Comparison of ENCODE assay signal across 25 cellular contexts in genomic region chr17:72021417-72022041, GRCh38.
DNase-seq lines count a peak whose midpoint lies in the region; ATAC-seq, FAIRE-seq and TF ChIP-seq lines count a peak whose summit lies in the region.
"Had no signal": no experiment of that assay in that cellular context is flagged by ENCODE, and none has a peak within 500 bp of the region (broad histone marks: within the 10 kb centered on the region; RNA-seq: fewer than 3 reads in every experiment).

No MANE protein-coding gene starts in this region.

- H3K4me1 ChIP-seq in Karpas-422 (ENCODE audit: low read length): peaks cover 92% of the 10 kb centered on the region
- no peaks in the 10 kb centered on the region for H3K4me1 ChIP-seq in testis
- H3K4me1 ChIP-seq: right lobe of liver, tibial nerve had no signal

- H2AFZ ChIP-seq in Karpas-422 (ENCODE audit: low read length): no peak overlapping the region

- no peaks in the 10 kb centered on the region for H4K20me1 ChIP-seq in Karpas-422 (ENCODE audit: insufficient read depth, low read depth, low read length)

- TF ChIP-seq CTCF in omental fat pad (IDR thresholded peaks at IDR 0.05) (no peak), GM10248 (IDR thresholded peaks at IDR 0.05; ENCODE audit: control extremely low read depth, extremely low read depth, low read depth, missing control alignments) (no peak), testis (IDR thresholded peaks at IDR 0.05) (no peak)

- DNase-seq in GM18507 (ENCODE audit: extremely low spot score, insufficient read length, low read depth): no peak
- DNase-seq in Karpas-422: peak; percentile 85
- no peak for DNase-seq in omental fat pad (ENCODE audit: low spot score)
- DNase-seq in GM10248 (ENCODE audit: extremely low spot score): no peak
- no peak for DNase-seq in UCSD-AML1 (lab: John Stamatoyannopoulos, UW; ENCODE audit: unreplicated experiment)
- DNase-seq in testis: no peak
- DNase-seq: activated CD4-positive, alpha-beta T cell treated with anti-CD3 and anti-CD28 coated beads, Interleukin-2, amount 50 U/mL, for 4 hours; activated naive CD4-positive, alpha-beta T cell; amniotic stem cell; CD8-positive, alpha-beta memory T cell; dorsolateral prefrontal cortex; foreskin fibroblast; mesendoderm; naive thymus-derived CD4-positive, alpha-beta T cell; NCI-H1694; NCI-H748 treated with DMSO at 0.1 percent for 48 hours; ovary; PC-3; right lobe of liver; SIG-M5; stimulated activated naive CD4-positive, alpha-beta T cell treated with Interleukin-2 at 50 U/mL for 16 hours had no signal

- H3K79me2 ChIP-seq in Karpas-422 (ENCODE audit: low read length): no peaks in the 10 kb centered on the region

- H3K9me2 ChIP-seq in Karpas-422 (replicated peaks; ENCODE audit: insufficient read depth, low read length): no peaks in the 10 kb centered on the region

- no peaks in the 10 kb centered on the region for H3K36me3 ChIP-seq in Karpas-422 (ENCODE audit: insufficient read depth, low read length)
- no peaks in the 10 kb centered on the region for H3K36me3 ChIP-seq in testis (ENCODE audit: low read depth, missing control alignments)
- H3K36me3 ChIP-seq: ovary, right lobe of liver, tibial nerve, WERI-Rb-1 had no signal

- POLR2A ChIA-PET in GM10248 (lab: Yijun Ruan, JAX): no interaction called here

- 90 to 96% methylated on average over 3 of the region's 3 CpGs for WGBS in testis, 2 donors

- H3K27ac ChIP-seq in Karpas-422 (ENCODE audit: low read length) (peak overlapping the region; percentile 98), testis (no peak overlapping the region)
- H3K27ac ChIP-seq: dorsolateral prefrontal cortex, ovary, right lobe of liver, tibial nerve, WERI-Rb-1 had no signal

- H3K27me3 ChIP-seq in Karpas-422 (ENCODE audit: low read length) (no peaks in the 10 kb centered on the region), testis (no peaks in the 10 kb centered on the region)
- H3K27me3 ChIP-seq: ovary, right lobe of liver had no signal

- H3K9me3 ChIP-seq in Karpas-422 (ENCODE audit: low read length): no peaks in the 10 kb centered on the region
- H3K9me3 ChIP-seq in testis: no peaks in the 10 kb centered on the region
- H3K9me3 ChIP-seq: ovary, right lobe of liver, tibial nerve had no signal

- CTCF ChIA-PET in GM10248 (lab: Yijun Ruan, JAX): interaction anchor here (0.8 to 2.8 kb wide), 3 partner anchors 8 to 9 kb away, joined by 3 to 10 read pairs (median 5); no protein-coding TSS in a partner anchor

- no peak for TF ChIP-seq POLR2A in testis (IDR thresholded peaks at IDR 0.05)

- H3K4me3 ChIP-seq in Karpas-422 (ENCODE audit: low read length) (peak overlapping the region; percentile 38), testis (no peak overlapping the region)
- H3K4me3 ChIP-seq: dorsolateral prefrontal cortex, ovary, right lobe of liver, tibial nerve had no signal

- intact Hi-C loops in testis (cut with DNase I; ENCODE audit: low total_unique reads): no loop called here

- peak; percentile 70 for FAIRE-seq in GM18507 (lab: Jason Lieb, UNC)

- H3K9ac ChIP-seq in Karpas-422 (ENCODE audit: low read length): peak overlapping the region; percentile 57

- peak; percentile 75 for ATAC-seq in GM19395 (IDR thresholded peaks at IDR 0.05; ENCODE audit: unreplicated experiment)
- ATAC-seq in HG02884 (IDR thresholded peaks at IDR 0.05; ENCODE audit: unreplicated experiment): peak; percentile 58
- no peak for ATAC-seq in omental fat pad (ENCODE audit: low FRiP score)
- ATAC-seq: naive thymus-derived CD4-positive, alpha-beta T cell; PC-3; right lobe of liver had no signal

- H3K4me2 ChIP-seq in Karpas-422 (ENCODE audit: low read depth, low read length, poor library complexity, severe bottlenecking): peak overlapping the region; percentile 79
